In genomic region chr9:124860582-124861341, GRCh38 we compare ENCODE assay signal across 8 cellular contexts. TPM values are rescaled to one million over a fixed set of nuclear protein-coding genes. Genes with fewer than 3 reads are reported as not detected.
DNase-seq lines count a peak whose midpoint lies in the region; ATAC-seq and TF ChIP-seq lines count a peak whose summit lies in the region.

No MANE protein-coding gene starts in this region.

- H3K27me3 Mint-ChIP-seq in CD8-positive, alpha-beta memory T cell: no peaks in the 10 kb centered on the region

- no peaks in the 10 kb centered on the region for H3K9me3 ChIP-seq in CD8-positive, alpha-beta memory T cell (ENCODE audit: low read length)
- H3K9me3 ChIP-seq in OCI-LY7 (ENCODE audit: low read length): no peaks in the 10 kb centered on the region
- H3K9me3 ChIP-seq in osteoblast (ENCODE audit: low read depth, low read length): no peaks in the 10 kb centered on the region

- peaks cover 35% of the 10 kb centered on the region for H3K79me2 ChIP-seq in OCI-LY7 (ENCODE audit: insufficient read depth, low read depth, low read length)
- peaks cover 34% of the 10 kb centered on the region for H3K79me2 ChIP-seq in osteoblast (ENCODE audit: insufficient read depth, low read length)

- intact Hi-C loops in OCI-LY7 (cut with micrococcal nuclease; ENCODE audit: unreplicated experiment): loop anchor here (2.0 kb wide), 1 partner anchor 90 kb away; the partner anchor contains the start of gene NR6A1

- no peaks in the 10 kb centered on the region for H3K9me3 Mint-ChIP-seq in CD8-positive, alpha-beta memory T cell

- H4K20me1 ChIP-seq in OCI-LY7 (ENCODE audit: insufficient read depth, low read length): peaks cover 25% of the 10 kb centered on the region
- H4K20me1 ChIP-seq in osteoblast (ENCODE audit: insufficient read depth, low read length): peaks cover 56% of the 10 kb centered on the region

- H2AFZ ChIP-seq in OCI-LY7 (ENCODE audit: low read length): no peak overlapping the region
- H2AFZ ChIP-seq in osteoblast (ENCODE audit: low read length): no peak overlapping the region

- POLR2A ChIA-PET in CD8-positive, alpha-beta memory T cell (lab: Charles Lee): interaction anchor here (0.5 to 3.2 kb wide), 6 partner anchors 8 to 380 kb away, joined by 3 to 35 read pairs (median 9); partner anchors contain the start of genes HSPA5 and NR6A1
- POLR2A ChIA-PET in OCI-LY7 (lab: Charles Lee): interaction anchor here (0.5 to 2.1 kb wide), 5 partner anchors 12 to 1413 kb away, joined by 3 to 10 read pairs (median 3); no protein-coding TSS in a partner anchor

- peaks cover 4 to 54% (median 12%) of the 10 kb centered on the region in 3 donors for H3K36me3 Mint-ChIP-seq in CD8-positive, alpha-beta memory T cell

- TF ChIP-seq CTCF in OCI-LY7 (conservative IDR thresholded peaks at IDR 0.05; ENCODE audit: low read length) (no peak), epithelial cell of esophagus (IDR thresholded peaks at IDR 0.05; ENCODE audit: insufficient read depth, low read depth, low read length, missing control alignments) (no peak), osteoblast (IDR thresholded peaks at IDR 0.05; ENCODE audit: extremely low read depth, low read depth, low read length) (no peak)

- peaks cover 26 to 44% (median 31%) of the 10 kb centered on the region in 3 donors for H3K4me1 Mint-ChIP-seq in CD8-positive, alpha-beta memory T cell

- CTCF ChIA-PET in CD8-positive, alpha-beta memory T cell (lab: Charles Lee): interaction anchor here (1.0 to 3.0 kb wide), 5 partner anchors 9 to 88 kb away, joined by 4 to 31 read pairs (median 8); partner anchors contain the start of genes NR6A1 and WDR38
- CTCF ChIA-PET in OCI-LY7 (lab: Charles Lee; ENCODE audit: unreplicated experiment): no interaction called here

- H3K36me3 ChIP-seq in CD8-positive, alpha-beta memory T cell (ENCODE audit: insufficient read depth, low read length): peaks cover 32% of the 10 kb centered on the region
- H3K36me3 ChIP-seq in OCI-LY7 (ENCODE audit: insufficient read depth, low read length) (peaks cover 57% of the 10 kb centered on the region), osteoblast (ENCODE audit: insufficient read depth, low read length) (peaks cover 45% of the 10 kb centered on the region)

- no peaks in the 10 kb centered on the region for H3K27me3 ChIP-seq in CD8-positive, alpha-beta memory T cell (ENCODE audit: insufficient read depth, low read length, poor library complexity, severe bottlenecking)
- H3K27me3 ChIP-seq in osteoblast (ENCODE audit: insufficient read depth, low read length): no peaks in the 10 kb centered on the region

- peak overlapping the region; percentile 88 for H3K4me3 ChIP-seq in CD8-positive, alpha-beta memory T cell (ENCODE audit: low read length)
- peak overlapping the region; percentile 94 for H3K4me3 ChIP-seq in OCI-LY7 (ENCODE audit: low read depth, low read length, poor library complexity, severe bottlenecking)
- peak overlapping the region; percentile 97 for H3K4me3 ChIP-seq in epithelial cell of esophagus (ENCODE audit: low read length)
- H3K4me3 ChIP-seq in osteoblast (ENCODE audit: insufficient read depth, low read length): peak overlapping the region; percentile 90

- peak overlapping the region; percentile 96 for H3K27ac ChIP-seq in CD8-positive, alpha-beta memory T cell (ENCODE audit: low read depth, low read length)
- peak overlapping the region; percentile 65 for H3K27ac ChIP-seq in OCI-LY7 (ENCODE audit: low read depth, low read length, poor library complexity, severe bottlenecking)
- H3K27ac ChIP-seq in osteoblast (ENCODE audit: low read depth, low read length): peak overlapping the region; percentile 90

- TSS peak; percentile 74 for BruUV-seq in OCI-LY7 (replicated peaks; lab: Mats Ljungman, UMichigan)

- H3K4me2 ChIP-seq in OCI-LY7 (ENCODE audit: low read length) (peak overlapping the region; percentile 92), osteoblast (ENCODE audit: insufficient read depth, low read length) (peak overlapping the region; percentile 94)

- no peaks in the 10 kb centered on the region for H3K9me2 ChIP-seq in OCI-LY7 (ENCODE audit: insufficient read depth, low read length)

- H3K4me3 Mint-ChIP-seq in CD8-positive, alpha-beta memory T cell: peak overlapping the region; percentile 88 to 99 (median 96)

- H3K27ac Mint-ChIP-seq in CD8-positive, alpha-beta memory T cell: peak overlapping the region; percentile 85 to 98 (median 98)

- no peak for DNase-seq in CD8-positive, alpha-beta memory T cell
- no peak for DNase-seq in OCI-LY7 (ENCODE audit: low spot score)
- no peak for DNase-seq in epithelial cell of esophagus (ENCODE audit: low read depth)
- DNase-seq in osteoblast (ENCODE audit: insufficient read length, low spot score, missing footprints): peak; percentile 88
- DNase-seq in NCI-H510A (lab: John Stamatoyannopoulos, UW): no peak
- no peak for DNase-seq in HT-29 (ENCODE audit: low spot score)

- H3K4me1 ChIP-seq in CD8-positive, alpha-beta memory T cell (ENCODE audit: insufficient read depth, low read length): peaks cover 21% of the 10 kb centered on the region
- H3K4me1 ChIP-seq in OCI-LY7 (ENCODE audit: insufficient read depth, low read length, poor library complexity, severe bottlenecking) (peaks cover 35% of the 10 kb centered on the region), osteoblast (ENCODE audit: insufficient read depth, low read length) (peaks cover 22% of the 10 kb centered on the region)

- ATAC-seq in HG03095 (IDR thresholded peaks at IDR 0.05; ENCODE audit: unreplicated experiment): no peak
- ATAC-seq in HG02852 (IDR thresholded peaks at IDR 0.05; ENCODE audit: unreplicated experiment): no peak

RNA-seq across cellular contexts. Expression of gene RPL35, which starts 1.0 kb away (rescaled TPM):
- total RNA-seq in CD8-positive, alpha-beta memory T cell: 1,000 to 10,000 TPM; 2,023 to 2,058 TPM
- polyA plus RNA-seq in CD8-positive, alpha-beta memory T cell: 1,829 TPM
- total RNA-seq in OCI-LY7 (2014; rRNA removed; shearing (Covaris generic)): 4,825 and 6,190 TPM in 2 replicates
- total RNA-seq in OCI-LY7 (2022) (1,679 and 1,713 TPM in 2 replicates), osteoblast (1,644 and 1,645 TPM in 2 replicates)
- total RNA-seq in HT-29 (2014; rRNA removed; shearing (Covaris generic)): 3,028 and 3,073 TPM in 2 replicates

RNA-seq across cellular contexts. Expression of gene ARPC5L, which starts 1.2 kb away (rescaled TPM):
- total RNA-seq in CD8-positive, alpha-beta memory T cell: 100 to 1,000 TPM; 116 to 120 TPM
- 118 TPM for polyA plus RNA-seq in CD8-positive, alpha-beta memory T cell
- 70.0 and 74.0 TPM in 2 replicates for total RNA-seq in OCI-LY7 (2014; rRNA removed; shearing (Covaris generic))
- total RNA-seq in OCI-LY7 (2022) (91.5 and 107 TPM in 2 replicates), osteoblast (9.8 and 11.8 TPM in 2 replicates)
- total RNA-seq in HT-29 (2014; rRNA removed; shearing (Covaris generic)): 66.9 and 76.1 TPM in 2 replicates

RNA-seq across cellular contexts. Expression of gene WDR38, which starts 7.5 kb away (rescaled TPM):
- total RNA-seq in CD8-positive, alpha-beta memory T cell: not detected
- not detected for polyA plus RNA-seq in CD8-positive, alpha-beta memory T cell
- not detected in 2 replicates for total RNA-seq in OCI-LY7 (2014; rRNA removed; shearing (Covaris generic))
- total RNA-seq in OCI-LY7 (2022) (not detected in 2 replicates), osteoblast (not detected in 2 replicates)
- total RNA-seq in HT-29 (2014; rRNA removed; shearing (Covaris generic)): not detected in 2 replicates
